21 cellular contexts compared by ENCODE assay signal in genomic region chr6:37309692-37310091, GRCh38. TPM values are rescaled to one million over a fixed set of nuclear protein-coding genes. Genes with fewer than 3 reads are reported as not detected.
DNase-seq lines count a peak whose midpoint lies in the region; ATAC-seq, FAIRE-seq and TF ChIP-seq lines count a peak whose summit lies in the region.
"Had no signal": no experiment of that assay in that cellular context is flagged by ENCODE, and none has a peak within 500 bp of the region (broad histone marks: within the 10 kb centered on the region; RNA-seq: fewer than 3 reads in every experiment).

No MANE protein-coding gene starts in this region.

- FAIRE-seq in A204.1 (lab: Jason Lieb, UNC) (peak; percentile 99), G401.6 (lab: Jason Lieb, UNC) (peak; percentile 99), TTC549 (lab: Jason Lieb, UNC) (peak; percentile 97), pancreas (lab: Jason Lieb, UNC) (peak; percentile 98)
- FAIRE-seq: D721Med, GM12878, HepG2 had no signal

- WGBS in pancreas, 2 donors, result 64 to 81% methylated on average over 3 of the region's 3 CpGs

- H3K4me1 ChIP-seq in pancreas, result peaks cover 0 to 5% (median 0%) of the 10 kb centered on the region in 3 donors
- H3K4me1 ChIP-seq: Caco-2 had no signal

- intact Hi-C loops in pancreas (cut with DNase I), result no loop called here

- no peaks in the 10 kb centered on the region for H3K9me3 ChIP-seq in pancreas
- H3K9me3 ChIP-seq: Caco-2 had no signal

- H3K36me3 ChIP-seq in pancreas, result peaks cover 0 to 11% (median 0%) of the 10 kb centered on the region in 3 donors

- no peaks in the 10 kb centered on the region for H3K27me3 ChIP-seq in pancreas

- no peak for TF ChIP-seq CTCF in pancreas (IDR thresholded peaks at IDR 0.05)

- H3K27ac ChIP-seq in pancreas, result no peak overlapping the region
- H3K27ac ChIP-seq: C4-2B had no signal

- DNase-seq in pancreas (no peak), Ammon's horn (ENCODE audit: low spot score) (no peak), DMS153 (lab: John Stamatoyannopoulos, UW) (no peak)
- DNase-seq: ACHN; Caco-2; CD4-positive, alpha-beta T cell; DMS79; GOT3; H7; HFFc6; KBM-7 had no signal

- H3K4me3 ChIP-seq in pancreas, result no peak overlapping the region
- H3K4me3 ChIP-seq: GM12878 had no signal

- no peak for ATAC-seq in pancreas
- no peak for ATAC-seq in GM18909 (IDR thresholded peaks at IDR 0.05; ENCODE audit: poor library complexity, unreplicated experiment)
- ATAC-seq: GM12878, HCT116, HepG2 had no signal

RNA-seq across cellular contexts. Expression of gene RNF8, which starts 44.1 kb away (rescaled TPM):
- total RNA-seq in pancreas, result 1 to 10 TPM; 3.9 to 8.2 (median 5.5) TPM
- polyA plus RNA-seq in pancreas, result 1 to 10 TPM; 5.8 to 8.5 TPM

RNA-seq across cellular contexts. Expression of gene TMEM217, which starts 51.7 kb away (rescaled TPM):
- 1 to 10 TPM in 3 of 6 donors, under 1 TPM in 3; 0.19 to 2.1 (median 0.94) TPM for total RNA-seq in pancreas
- 1 to 10 TPM; 1.4 to 1.7 TPM for polyA plus RNA-seq in pancreas
- polyA plus RNA-seq: IgD-negative memory B cell had no signal

RNA-seq across cellular contexts. Expression of gene TBC1D22B, which starts 52.1 kb away (rescaled TPM):
- 1 to 10 TPM; 5.1 to 9.0 (median 6.3) TPM for total RNA-seq in pancreas
- polyA plus RNA-seq in pancreas, result 1 to 10 TPM; 4.3 to 6.6 TPM
